Comparison of ENCODE assay signal across 8 cellular contexts in the genomic region with DNA sequence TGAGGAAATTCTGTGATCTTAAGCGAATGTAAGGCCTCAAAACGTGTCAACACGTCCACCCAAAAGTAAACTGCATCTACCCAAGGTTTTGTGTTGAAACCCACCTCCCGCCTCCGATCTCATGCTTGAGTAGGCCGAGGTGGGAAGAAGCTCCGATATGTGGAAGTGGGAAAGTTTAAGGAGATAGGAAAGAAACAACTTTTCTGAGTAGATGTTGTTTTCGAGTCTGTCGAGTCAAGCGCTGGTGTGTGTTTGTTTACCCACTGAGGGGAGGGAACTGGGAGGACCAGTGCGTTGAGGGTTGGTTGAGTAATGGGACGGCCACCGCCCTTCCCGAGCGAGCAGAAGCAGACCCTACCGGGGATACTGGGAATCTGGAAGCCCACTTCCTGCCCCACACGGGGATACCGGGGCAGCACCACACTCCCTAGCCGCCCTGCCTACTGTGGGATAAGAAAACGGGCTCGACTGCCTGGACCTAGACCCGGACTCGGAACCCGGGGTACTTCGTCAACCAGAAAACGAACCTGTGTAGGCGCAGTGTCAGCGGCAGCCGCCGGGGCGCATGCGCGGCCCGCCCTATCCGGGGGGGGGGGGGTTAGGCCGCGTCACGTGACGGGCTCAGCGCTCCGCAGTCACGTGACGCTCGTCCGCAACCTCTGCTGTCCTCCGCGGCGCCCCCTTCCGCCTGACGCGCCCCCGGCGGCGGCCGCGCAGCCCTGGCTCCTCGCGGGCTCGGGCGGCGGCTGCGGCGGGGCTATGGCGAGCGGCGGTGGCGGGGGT. TPM values are rescaled to one million over a fixed set of nuclear protein-coding genes. Genes with fewer than 3 reads are reported as not detected.
DNase-seq lines count a peak whose midpoint lies in the region; ATAC-seq and TF ChIP-seq lines count a peak whose summit lies in the region.

A gene with protein sequence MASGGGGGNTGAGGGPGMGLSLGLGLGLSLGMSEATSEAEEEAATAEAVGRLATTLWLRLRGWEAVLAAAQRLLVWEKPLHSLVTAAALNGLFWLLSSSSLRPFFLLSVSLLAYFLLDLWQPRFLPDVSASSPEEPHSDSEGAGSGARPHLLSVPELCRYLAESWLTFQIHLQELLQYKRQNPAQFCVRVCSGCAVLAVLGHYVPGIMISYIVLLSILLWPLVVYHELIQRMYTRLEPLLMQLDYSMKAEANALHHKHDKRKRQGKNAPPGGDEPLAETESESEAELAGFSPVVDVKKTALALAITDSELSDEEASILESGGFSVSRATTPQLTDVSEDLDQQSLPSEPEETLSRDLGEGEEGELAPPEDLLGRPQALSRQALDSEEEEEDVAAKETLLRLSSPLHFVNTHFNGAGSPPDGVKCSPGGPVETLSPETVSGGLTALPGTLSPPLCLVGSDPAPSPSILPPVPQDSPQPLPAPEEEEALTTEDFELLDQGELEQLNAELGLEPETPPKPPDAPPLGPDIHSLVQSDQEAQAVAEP (plus strand): TSS at position 682 of the 783 bp plus-strand sequence. CDS start 78 bp downstream, at position 760.

- H3K27ac ChIP-seq in DND-41 (ENCODE audit: low read length): peak within 1 kb of the TSS; percentile 99

- H3K4me2 ChIP-seq in DND-41 (ENCODE audit: insufficient read depth, low read length): peak within 1 kb of the TSS; percentile 99

- H3K9me3 ChIP-seq in DND-41 (ENCODE audit: insufficient read depth, low read length, severe bottlenecking): no peaks in the 10 kb centered on the region

- H3K27me3 ChIP-seq in DND-41 (ENCODE audit: insufficient read depth, low read length, poor library complexity): no peaks in the 10 kb centered on the region

- H4K20me1 ChIP-seq in DND-41 (ENCODE audit: insufficient read depth, low read length): peaks cover 29% of the 10 kb centered on the region; the same call in 1 of the 2 replicates

- TF ChIP-seq CTCF in DND-41 (IDR thresholded peaks at IDR 0.05; ENCODE audit: borderline replicate concordance, extremely low read depth, low read length, poor library complexity, severe bottlenecking) (peak; percentile 53), fibroblast of villous mesenchyme (IDR thresholded peaks at IDR 0.05; ENCODE audit: insufficient read depth, low read depth, low read length) (peak; percentile 19), neural crest cell (conservative IDR thresholded peaks at IDR 0.05) (peak; percentile 46)

- peaks cover 39% of the 10 kb centered on the region for H3K4me1 ChIP-seq in DND-41 (ENCODE audit: insufficient read depth, low read length)

- peak within 1 kb of the TSS; percentile 93 for H3K27ac Mint-ChIP-seq in neural crest cell (ENCODE audit: unreplicated experiment)

- peak within 1 kb of the TSS; percentile 95 for H3K4me3 Mint-ChIP-seq in neural crest cell

- H3K4me1 Mint-ChIP-seq in neural crest cell: peaks cover 27% of the 10 kb centered on the region

- DNase-seq in DND-41: peak; percentile 83
- DNase-seq in LoVo (ENCODE audit: low spot score): peak; percentile 92
- DNase-seq in SHP77 treated with DMSO at 0.1 percent for 48 hours (lab: John Stamatoyannopoulos, UW): peak; percentile 82
- DNase-seq in activated effector memory CD4-positive, alpha-beta T cell treated with anti-CD3 and anti-CD28 coated beads, Interleukin-2, amount 50 U/mL, for 16 hours: peak; percentile 91
- peak; percentile 94 for DNase-seq in fibroblast of villous mesenchyme (ENCODE audit: low read depth)
- peak; percentile 66 for DNase-seq in neural crest cell (ENCODE audit: low read depth, low spot score)
- DNase-seq in stromal cell of bone marrow (ENCODE audit: low read depth): peak; percentile 79

- H3K9ac ChIP-seq in DND-41 (ENCODE audit: low read depth, low read length): peak within 1 kb of the TSS; percentile 97

- peak within 1 kb of the TSS; percentile 96 for H2AFZ ChIP-seq in DND-41 (ENCODE audit: low read depth, low read length)

- H3K4me3 ChIP-seq in DND-41 (ENCODE audit: low read depth in 1 of 2, low read length in 2 of 2) (peak within 1 kb of the TSS; percentile 67 to 97), fibroblast of villous mesenchyme (ENCODE audit: low read depth, low read length) (peak within 1 kb of the TSS; percentile 83)

- ATAC-seq in DND-41 (ENCODE audit: insufficient read depth, low read depth): peak; percentile 60
- ATAC-seq in GM21786 (IDR thresholded peaks at IDR 0.05; ENCODE audit: unreplicated experiment): peak; percentile 37

- peaks cover 57% of the 10 kb centered on the region for H3K36me3 ChIP-seq in DND-41 (ENCODE audit: insufficient read depth, low read length)

- H3K79me2 ChIP-seq in DND-41 (ENCODE audit: insufficient read depth, low read length): peaks cover 43% of the 10 kb centered on the region

- peaks cover under 1% of the 10 kb centered on the region for H3K36me3 Mint-ChIP-seq in neural crest cell (ENCODE audit: low read depth)

- H3K9me3 Mint-ChIP-seq in neural crest cell: no peaks in the 10 kb centered on the region

- H3K27me3 Mint-ChIP-seq in neural crest cell (ENCODE audit: low read depth): no peaks in the 10 kb centered on the region

RNA-seq across cellular contexts. Expression of the gene that starts here (rescaled TPM):
- 57.4 and 62.5 TPM in 2 replicates for total RNA-seq in fibroblast of villous mesenchyme
- total RNA-seq in neural crest cell: 84.6 and 86.0 TPM in 2 replicates

Comparison
In these comparisons a context has a peak if more than half of its experiments do, and no peak if none do; other contexts are left out.
1. Peak in every context shown above with its lines: DNase-seq, ATAC-seq, H3K4me3 ChIP-seq and H3K27ac ChIP-seq.